Comparison of ENCODE assay signal across 9 cellular contexts in genomic region chr10:32318476-32318896, GRCh38. TPM values are rescaled to one million over a fixed set of nuclear protein-coding genes. Genes with fewer than 3 reads are reported as not detected.
DNase-seq lines count a peak whose midpoint lies in the region; ATAC-seq, FAIRE-seq and TF ChIP-seq lines count a peak whose summit lies in the region.
"Had no signal": no experiment of that assay in that cellular context is flagged by ENCODE, and none has a peak within 500 bp of the region (broad histone marks: within the 10 kb centered on the region; RNA-seq: fewer than 3 reads in every experiment).

No MANE protein-coding gene starts in this region.

- peak; percentile 86 for FAIRE-seq in GM12891 (lab: Jason Lieb, UNC)
- FAIRE-seq: endothelial cell of umbilical vein had no signal

- no peak overlapping the region for H3K4me3 ChIP-seq in fibroblast of villous mesenchyme (ENCODE audit: low read depth, low read length)

- DNase-seq in GM12891 (ENCODE audit: insufficient read length, low spot score): no peak
- DNase-seq in KBM-7: peak; percentile 29
- peak; percentile 87 for DNase-seq in fibroblast of villous mesenchyme (ENCODE audit: low read depth)
- no peak for DNase-seq in 8988T
- DNase-seq in activated effector memory CD4-positive, alpha-beta T cell treated with Interleukin-2 at 50 U/mL for 16 hours: no peak
- no peak for DNase-seq in activated CD8-positive, alpha-beta memory T cell treated with anti-CD3 and anti-CD28 coated beads for 24 hours
- DNase-seq in NCI-H345 treated with DMSO at 0.1 percent for 48 hours (lab: John Stamatoyannopoulos, UW; ENCODE audit: unreplicated experiment): no peak

- peak; percentile 49 for ATAC-seq in GM21528 (IDR thresholded peaks at IDR 0.05; ENCODE audit: low FRiP score, unreplicated experiment)

- in situ Hi-C loops in KBM-7 (cut with MboI; ENCODE audit: low pct_unique_long_range_greater_than_20kb, low sequenced_read_pairs): no loop called here

- TF ChIP-seq POLR2A in GM12891 (IDR thresholded peaks at IDR 0.05; ENCODE audit: low read depth, low read length): 0 out of 2 replicates have a peak, but pooled peaks have one; percentile 20

- TF ChIP-seq CTCF in fibroblast of villous mesenchyme (IDR thresholded peaks at IDR 0.05; ENCODE audit: insufficient read depth, low read depth, low read length): no peak

TF ChIP-seq in GM12891, 5 proteins besides CTCF, POLR2A, EP300 and RAD21:
- no peak for TF ChIP-seq PAX5 (IDR thresholded peaks at IDR 0.05; ENCODE audit: insufficient read depth, low read length, severe bottlenecking)
- TF ChIP-seq POU2F2 (IDR thresholded peaks at IDR 0.05; ENCODE audit: low read depth, low read length): 0 out of 2 replicates have a peak, but pooled peaks have one; percentile 55
- peak; percentile 24; the same call in 1 of the 2 replicates for TF ChIP-seq TAF1 (IDR thresholded peaks at IDR 0.05; ENCODE audit: low read depth, low read length)
- peak; percentile 75 for TF ChIP-seq POLR2AphosphoS5 (IDR thresholded peaks at IDR 0.05; ENCODE audit: low read depth, low read length)
- TF ChIP-seq SPI1 (IDR thresholded peaks at IDR 0.05; ENCODE audit: low read depth, low read length): peak; percentile 30

RNA-seq across cellular contexts. Expression of gene EPC1, which starts 28.5 kb away (rescaled TPM):
- 27.3 TPM for polyA plus RNA-seq in GM12891 (2012; ENCODE audit: low read depth, missing spikeins)
- total RNA-seq in fibroblast of villous mesenchyme: 19.4 and 24.5 TPM in 2 replicates

Comparison
In these comparisons a context has a peak if more than half of its experiments do, and no peak if none do; other contexts are left out.
1. DNase-seq: peak in KBM-7 (single experiment) and fibroblast of villous mesenchyme (single experiment); none in GM12891 (single experiment), 8988T (single experiment), activated effector memory CD4-positive, alpha-beta T cell treated with Interleukin-2 at 50 U/mL for 16 hours (single experiment), activated CD8-positive, alpha-beta memory T cell treated with anti-CD3 and anti-CD28 coated beads for 24 hours (single experiment) and NCI-H345 treated with DMSO at 0.1 percent for 48 hours (single experiment).